ENCODE assay signal across 28 cellular contexts in the genomic region with DNA sequence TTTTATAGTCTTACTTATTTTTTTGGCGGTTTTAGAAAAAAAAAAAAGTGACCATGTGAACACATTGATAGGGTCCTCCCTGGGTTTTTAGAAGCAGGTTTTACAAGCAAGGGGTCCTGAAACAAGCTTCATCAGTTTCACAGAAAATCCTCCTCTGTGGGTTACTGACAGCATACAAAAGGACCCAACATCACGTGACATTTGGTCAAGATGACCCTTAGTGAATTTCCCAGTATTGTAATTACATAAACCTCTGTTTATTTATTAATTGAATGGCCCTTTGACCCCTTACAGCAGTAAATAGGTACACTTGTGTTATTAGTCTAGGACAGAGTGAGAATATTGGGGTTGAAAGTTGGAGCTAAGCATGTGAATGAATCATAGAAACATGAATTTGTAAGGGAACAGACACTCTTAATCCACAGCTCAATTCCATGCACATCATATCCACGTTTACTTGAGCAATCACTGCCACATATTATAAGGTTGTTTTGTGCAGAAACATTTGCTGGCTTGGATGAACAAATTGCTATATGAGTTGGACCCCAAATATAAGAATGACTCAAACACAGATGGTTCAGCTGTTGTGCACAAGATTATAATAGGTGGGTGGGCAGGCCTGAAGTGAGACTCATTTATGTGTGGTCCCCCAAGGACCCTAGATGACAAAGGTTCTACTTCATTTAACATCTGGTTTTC.
"Had no signal": no experiment of that assay in that cellular context is flagged by ENCODE, and none has a peak within 500 bp of the region (broad histone marks: within the 10 kb centered on the region; RNA-seq: fewer than 3 reads in every experiment).

No MANE protein-coding gene starts in this region.

- ATAC-seq: activated CD4-positive, alpha-beta T cell treated with anti-CD3 and anti-CD28 coated beads for 36 hours; activated CD8-positive, alpha-beta memory T cell treated with anti-CD3 and anti-CD28 coated beads, Interleukin-2, amount 10 ng/mL, durations not matched to agents 7 days and 5 days; activated CD8-positive, alpha-beta T cell treated with anti-CD3 and anti-CD28 coated beads, Interleukin-2, amount 10 ng/mL, durations not matched to agents 7 days and 5 days; activated naive CD8-positive, alpha-beta T cell treated with anti-CD3 and anti-CD28 coated beads, Interleukin-2, amount 50 U/mL, for 24 hours; body of pancreas; esophagus mucosa; gastroesophageal sphincter had no signal

- H3K27me3 ChIP-seq: adrenal gland, body of pancreas, colonic mucosa, dorsolateral prefrontal cortex, gastroesophageal sphincter had no signal

- DNase-seq: activated CD4-positive, alpha-beta memory T cell treated with anti-CD3 and anti-CD28 coated beads for 36 hours; activated CD4-positive, alpha-beta T cell treated with anti-CD3 and anti-CD28 coated beads for 36 hours; activated CD4-positive, alpha-beta T cell treated with anti-CD3 and anti-CD28 coated beads, Interleukin-2, amount 10 ng/mL, durations not matched to agents 24 days and 14 days; activated CD4-positive, CD25-positive, alpha-beta regulatory T cell; activated CD4-positive, CD25-positive, alpha-beta regulatory T cell treated with anti-CD3 and anti-CD28 coated beads, Interleukin-2, amount 50 U/mL, for 72 hours; activated CD8-positive, alpha-beta memory T cell treated with anti-CD3 and anti-CD28 coated beads, Interleukin-2, amount 10 ng/mL, durations not matched to agents 7 days and 5 days; activated CD8-positive, alpha-beta memory T cell treated with anti-CD3 and anti-CD28 coated beads, Interleukin-2, amount 50 U/mL, for 4 hours; activated CD8-positive, alpha-beta T cell treated with anti-CD3 and anti-CD28 coated beads, Interleukin-2, amount 10 ng/mL, durations not matched to agents 7 days and 5 days; activated effector memory CD4-positive, alpha-beta T cell treated with anti-CD3 and anti-CD28 coated beads, Interleukin-2, amount 50 U/mL, for 16 hours; activated naive CD4-positive, alpha-beta T cell treated with anti-CD3 and anti-CD28 coated beads for 36 hours; activated naive CD8-positive, alpha-beta T cell treated with anti-CD3 and anti-CD28 coated beads for 36 hours; activated naive CD8-positive, alpha-beta T cell treated with anti-CD3 and anti-CD28 coated beads, Interleukin-2, amount 50 U/mL, for 24 hours; activated T-cell treated with anti-CD3 and anti-CD28 coated beads, Interleukin-2, amount 50 U/mL, for 1 hour; activated T-cell treated with anti-CD3 and anti-CD28 coated beads, Interleukin-2, amount 50 U/mL, for 48 hours; adrenal gland; amygdala; aorta; body of pancreas; central memory CD4-positive, alpha-beta T cell; cerebellar nuclear complex; colonic mucosa; dorsolateral prefrontal cortex; effector memory CD4-positive, alpha-beta T cell; endodermal cell; foreskin melanocyte; T-helper 2 cell had no signal

- H3K4me3 ChIP-seq: adrenal gland, body of pancreas, colonic mucosa, dorsolateral prefrontal cortex, gastroesophageal sphincter had no signal

- H3K27ac ChIP-seq: adrenal gland, body of pancreas, colonic mucosa, dorsolateral prefrontal cortex, gastroesophageal sphincter had no signal

- H3K9me3 ChIP-seq: adrenal gland, body of pancreas, colonic mucosa, gastroesophageal sphincter had no signal

- H3K36me3 ChIP-seq: adrenal gland, colonic mucosa, gastroesophageal sphincter had no signal

- H3K4me1 ChIP-seq: adrenal gland, body of pancreas, colonic mucosa had no signal
